9 cellular contexts compared by ENCODE assay signal in genomic region chr12:22709292-22709691, GRCh38.
A peak's percentile ranks its signal among the peaks of the same experiment; 100 is the strongest.
DNase-seq lines count a peak whose midpoint lies in the region; ATAC-seq and TF ChIP-seq lines count a peak whose summit lies in the region.
"Had no signal": no experiment of that assay in that cellular context is flagged by ENCODE, and none has a peak within 500 bp of the region (broad histone marks: within the 10 kb centered on the region; RNA-seq: fewer than 3 reads in every experiment).

No MANE protein-coding gene starts in this region.

- H3K27ac Mint-ChIP-seq in osteocyte (ENCODE audit: unreplicated experiment): no peak overlapping the region
- H3K27ac Mint-ChIP-seq: T-helper 1 cell treated with Interleukin-12 subunit alpha and Interleukin-12 subunit beta and Interleukin-4 antibody, amounts not matched to agents 30 μg/mL and 1 μg/mL, for 36 hours had no signal

- no peak for ATAC-seq in left ventricle myocardium superior

- no peaks in the 10 kb centered on the region for H3K36me3 Mint-ChIP-seq in osteocyte (ENCODE audit: unreplicated experiment)

- DNase-seq in GM10248 (ENCODE audit: extremely low spot score): peak; percentile 53
- DNase-seq in HCEC 1CT: peak; percentile 34
- DNase-seq in NCI-H1694 (lab: John Stamatoyannopoulos, UW): peak; percentile 63
- DNase-seq in cardiac fibroblast (ENCODE audit: low read depth in 2 of 2): peak; percentile 15 to 51
- DNase-seq in osteocyte (ENCODE audit: extremely low spot score, unreplicated experiment): no peak
- DNase-seq in foreskin fibroblast: no peak
- DNase-seq in GF-D8 (lab: John Stamatoyannopoulos, UW): no peak
- no peak for DNase-seq in left ventricle myocardium superior

- no peak overlapping the region for H3K4me3 Mint-ChIP-seq in osteocyte (ENCODE audit: unreplicated experiment)
- H3K4me3 Mint-ChIP-seq: T-helper 1 cell treated with Interleukin-12 subunit alpha and Interleukin-12 subunit beta and Interleukin-4 antibody, amounts not matched to agents 30 μg/mL and 1 μg/mL, for 36 hours had no signal

- intact Hi-C loops in left ventricle myocardium superior (cut with micrococcal nuclease): no loop called here

- CTCF ChIA-PET in GM10248 (lab: Yijun Ruan, JAX): interaction anchor here (0.7 kb wide), 1 partner anchor 9 kb away, joined by 4 read pairs; no protein-coding TSS in a partner anchor

- H3K4me3 ChIP-seq in cardiac fibroblast (replicated peaks in 1 of 2; ENCODE audit: low read depth in 2 of 2, low read length in 2 of 2) (no peak overlapping the region), foreskin fibroblast (ENCODE audit: low read depth in 1 of 2, low read length in 2 of 2) (no peak overlapping the region)

- no peak for TF ChIP-seq CTCF in GM10248 (IDR thresholded peaks at IDR 0.05; ENCODE audit: control extremely low read depth, extremely low read depth, low read depth, missing control alignments)
- peak; percentile 35 for TF ChIP-seq CTCF in cardiac fibroblast (IDR thresholded peaks at IDR 0.05; ENCODE audit: low read depth, low read length)
- peak; percentile 66 for TF ChIP-seq CTCF in osteocyte (IDR thresholded peaks at IDR 0.05)
- no peak for TF ChIP-seq CTCF in foreskin fibroblast (IDR thresholded peaks at IDR 0.05; ENCODE audit: low read depth, low read length)

- no peaks in the 10 kb centered on the region for H3K9me3 Mint-ChIP-seq in osteocyte (ENCODE audit: unreplicated experiment)
- H3K9me3 Mint-ChIP-seq: T-helper 1 cell treated with Interleukin-12 subunit alpha and Interleukin-12 subunit beta and Interleukin-4 antibody, amounts not matched to agents 30 μg/mL and 1 μg/mL, for 36 hours had no signal

- H3K27me3 Mint-ChIP-seq in osteocyte (ENCODE audit: unreplicated experiment): peaks cover 13% of the 10 kb centered on the region

- POLR2A ChIA-PET in GM10248 (lab: Yijun Ruan, JAX): no interaction called here

- H3K4me1 Mint-ChIP-seq in osteocyte (ENCODE audit: unreplicated experiment): peaks cover 3% of the 10 kb centered on the region

Comparison
In these comparisons a context has a peak if more than half of its experiments do, and no peak if none do; other contexts are left out.
1. DNase-seq: peak in GM10248 (single experiment), HCEC 1CT (single experiment), NCI-H1694 (single experiment) and cardiac fibroblast (2 of 2); none in osteocyte (single experiment), foreskin fibroblast (0 of 2), GF-D8 (single experiment) and left ventricle myocardium superior (single experiment).
2. CTCF ChIP-seq: peak in cardiac fibroblast (single experiment) and osteocyte (single experiment); none in GM10248 (single experiment) and foreskin fibroblast (single experiment).